1 cellular context compared by ENCODE assay signal in genomic region chr16:725463-726187, GRCh38.
TF ChIP-seq lines count a peak whose summit lies in the region.

No MANE protein-coding gene starts in this region.

TF ChIP-seq in HEK293, 187 proteins besides CTCF, POLR2A, EP300 and RAD21 (continued from another document):
- no peak for TF ChIP-seq ZNF704 (tag by site-specific recombination; IDR thresholded peaks at IDR 0.05)
- TF ChIP-seq ZNF146 (tag by site-specific recombination; IDR thresholded peaks at IDR 0.05) = no peak
- TF ChIP-seq GLI2 (tag by site-specific recombination; IDR thresholded peaks at IDR 0.05; ENCODE audit: borderline replicate concordance, low read depth) = no peak
- TF ChIP-seq TCF7L2 (IDR thresholded peaks at IDR 0.05; ENCODE audit: borderline replicate concordance, low read depth, low read length) = no peak
- no peak for TF ChIP-seq ZNF274 (IDR thresholded peaks at IDR 0.05; ENCODE audit: low read length)
- no peak for TF ChIP-seq ZNF274 (tag by site-specific recombination; IDR thresholded peaks at IDR 0.05; ENCODE audit: borderline replicate concordance)
- no peak for TF ChIP-seq ZBTB20 (tag by site-specific recombination; IDR thresholded peaks at IDR 0.05)
- 0 out of 2 replicates have a peak, but pooled peaks have one; percentile 10 for TF ChIP-seq KLF8 (tag by site-specific recombination; IDR thresholded peaks at IDR 0.05)
- TF ChIP-seq ZNF223 (tag by site-specific recombination; IDR thresholded peaks at IDR 0.05) = no peak
- no peak for TF ChIP-seq ZNF670 (tag by site-specific recombination; IDR thresholded peaks at IDR 0.05; ENCODE audit: low read depth)
- TF ChIP-seq SP2 (tag by site-specific recombination; IDR thresholded peaks at IDR 0.05) = no peak
- TF ChIP-seq ZNF48 (tag by site-specific recombination; IDR thresholded peaks at IDR 0.05) = no peak
- no peak for TF ChIP-seq KLF10 (tag by site-specific recombination; IDR thresholded peaks at IDR 0.05)
- TF ChIP-seq GLIS2 (tag by site-specific recombination; IDR thresholded peaks at IDR 0.05) = peak; percentile 59
- TF ChIP-seq ZNF513 (tag by site-specific recombination; IDR thresholded peaks at IDR 0.05) = no peak
- TF ChIP-seq ZNF214 (tag by site-specific recombination; IDR thresholded peaks at IDR 0.05; ENCODE audit: borderline replicate concordance) = no peak
- no peak for TF ChIP-seq YY2 (tag by site-specific recombination; IDR thresholded peaks at IDR 0.05)
- TF ChIP-seq ZSCAN30 (tag by site-specific recombination; IDR thresholded peaks at IDR 0.05) = no peak
- no peak for TF ChIP-seq ZNF639 (tag by site-specific recombination; IDR thresholded peaks at IDR 0.05)
